Comparison of ENCODE assay signal across 13 cellular contexts in genomic region chr7:77944183-77945182, GRCh38.
"Had no signal": no experiment of that assay in that cellular context is flagged by ENCODE, and none has a peak within 500 bp of the region (broad histone marks: within the 10 kb centered on the region; RNA-seq: fewer than 3 reads in every experiment).

No MANE protein-coding gene starts in this region.

- H3K27me3 ChIP-seq: foreskin keratinocyte, tibial nerve had no signal

- H3K9me3 ChIP-seq: mucosa of descending colon, tibial nerve had no signal

- ATAC-seq: activated CD8-positive, alpha-beta memory T cell treated with anti-CD3 and anti-CD28 coated beads, Interleukin-2, amount 10 ng/mL, durations not matched to agents 7 days and 5 days; foreskin keratinocyte; left colon; mucosa of descending colon; natural killer cell; right cardiac atrium had no signal

- FAIRE-seq: astrocyte, small intestine had no signal

- H3K4me1 ChIP-seq: foreskin keratinocyte, tibial nerve had no signal

- DNase-seq: activated CD4-positive, alpha-beta T cell treated with anti-CD3 and anti-CD28 coated beads, Interleukin-2, amount 10 ng/mL, durations not matched to agents 7 days and 5 days; activated CD8-positive, alpha-beta memory T cell treated with anti-CD3 and anti-CD28 coated beads, Interleukin-2, amount 10 ng/mL, durations not matched to agents 7 days and 5 days; activated naive CD4-positive, alpha-beta T cell; activated T-cell treated with anti-CD3 and anti-CD28 coated beads, Interleukin-2, amount 50 U/mL, for 24 hours; foreskin keratinocyte; left colon; mucosa of descending colon; natural killer cell; right cardiac atrium; small intestine had no signal

- H3K27ac ChIP-seq: foreskin keratinocyte, tibial nerve had no signal

- H3K4me3 ChIP-seq: lung, mucosa of descending colon, tibial nerve had no signal
